1 cellular context compared by ENCODE assay signal in the genomic region with DNA sequence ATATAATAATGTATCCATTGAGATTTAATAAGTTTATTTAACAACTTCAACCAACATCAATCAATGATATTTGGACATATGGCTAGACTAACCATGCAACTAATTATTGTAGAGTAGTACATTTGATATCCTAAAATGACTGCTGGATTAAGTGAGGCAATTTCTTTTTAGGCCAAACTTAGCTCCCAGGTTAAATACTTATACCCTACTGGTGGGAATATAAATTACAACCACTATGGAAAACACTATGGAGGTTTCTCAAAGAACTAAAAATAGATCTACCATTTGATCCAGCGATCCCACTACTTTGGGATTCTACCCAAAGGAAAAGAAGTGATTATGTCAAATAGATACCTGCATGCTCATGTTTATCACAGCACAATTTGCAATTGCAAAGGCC.
TF ChIP-seq lines count a peak whose summit lies in the region.

No MANE protein-coding gene starts in this region.

TF ChIP-seq in WTC11, 78 proteins besides CTCF, POLR2A, EP300 and RAD21 (continued from another document):
- TF ChIP-seq, protein P1, sequence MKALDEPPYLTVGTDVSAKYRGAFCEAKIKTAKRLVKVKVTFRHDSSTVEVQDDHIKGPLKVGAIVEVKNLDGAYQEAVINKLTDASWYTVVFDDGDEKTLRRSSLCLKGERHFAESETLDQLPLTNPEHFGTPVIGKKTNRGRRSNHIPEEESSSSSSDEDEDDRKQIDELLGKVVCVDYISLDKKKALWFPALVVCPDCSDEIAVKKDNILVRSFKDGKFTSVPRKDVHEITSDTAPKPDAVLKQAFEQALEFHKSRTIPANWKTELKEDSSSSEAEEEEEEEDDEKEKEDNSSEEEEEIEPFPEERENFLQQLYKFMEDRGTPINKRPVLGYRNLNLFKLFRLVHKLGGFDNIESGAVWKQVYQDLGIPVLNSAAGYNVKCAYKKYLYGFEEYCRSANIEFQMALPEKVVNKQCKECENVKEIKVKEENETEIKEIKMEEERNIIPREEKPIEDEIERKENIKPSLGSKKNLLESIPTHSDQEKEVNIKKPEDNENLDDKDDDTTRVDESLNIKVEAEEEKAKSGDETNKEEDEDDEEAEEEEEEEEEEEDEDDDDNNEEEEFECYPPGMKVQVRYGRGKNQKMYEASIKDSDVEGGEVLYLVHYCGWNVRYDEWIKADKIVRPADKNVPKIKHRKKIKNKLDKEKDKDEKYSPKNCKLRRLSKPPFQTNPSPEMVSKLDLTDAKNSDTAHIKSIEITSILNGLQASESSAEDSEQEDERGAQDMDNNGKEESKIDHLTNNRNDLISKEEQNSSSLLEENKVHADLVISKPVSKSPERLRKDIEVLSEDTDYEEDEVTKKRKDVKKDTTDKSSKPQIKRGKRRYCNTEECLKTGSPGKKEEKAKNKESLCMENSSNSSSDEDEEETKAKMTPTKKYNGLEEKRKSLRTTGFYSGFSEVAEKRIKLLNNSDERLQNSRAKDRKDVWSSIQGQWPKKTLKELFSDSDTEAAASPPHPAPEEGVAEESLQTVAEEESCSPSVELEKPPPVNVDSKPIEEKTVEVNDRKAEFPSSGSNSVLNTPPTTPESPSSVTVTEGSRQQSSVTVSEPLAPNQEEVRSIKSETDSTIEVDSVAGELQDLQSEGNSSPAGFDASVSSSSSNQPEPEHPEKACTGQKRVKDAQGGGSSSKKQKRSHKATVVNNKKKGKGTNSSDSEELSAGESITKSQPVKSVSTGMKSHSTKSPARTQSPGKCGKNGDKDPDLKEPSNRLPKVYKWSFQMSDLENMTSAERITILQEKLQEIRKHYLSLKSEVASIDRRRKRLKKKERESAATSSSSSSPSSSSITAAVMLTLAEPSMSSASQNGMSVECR (CRISPR knock-in tag; IDR thresholded peaks at IDR 0.05; ENCODE audit: borderline replicate concordance) = no peak
- TF ChIP-seq, protein P2, sequence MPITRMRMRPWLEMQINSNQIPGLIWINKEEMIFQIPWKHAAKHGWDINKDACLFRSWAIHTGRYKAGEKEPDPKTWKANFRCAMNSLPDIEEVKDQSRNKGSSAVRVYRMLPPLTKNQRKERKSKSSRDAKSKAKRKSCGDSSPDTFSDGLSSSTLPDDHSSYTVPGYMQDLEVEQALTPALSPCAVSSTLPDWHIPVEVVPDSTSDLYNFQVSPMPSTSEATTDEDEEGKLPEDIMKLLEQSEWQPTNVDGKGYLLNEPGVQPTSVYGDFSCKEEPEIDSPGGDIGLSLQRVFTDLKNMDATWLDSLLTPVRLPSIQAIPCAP (CRISPR knock-in tag; IDR thresholded peaks at IDR 0.05) = no peak
- no peak for TF ChIP-seq ZNF396 (CRISPR knock-in tag; IDR thresholded peaks at IDR 0.05; ENCODE audit: borderline replicate concordance)
